In the genomic region with DNA sequence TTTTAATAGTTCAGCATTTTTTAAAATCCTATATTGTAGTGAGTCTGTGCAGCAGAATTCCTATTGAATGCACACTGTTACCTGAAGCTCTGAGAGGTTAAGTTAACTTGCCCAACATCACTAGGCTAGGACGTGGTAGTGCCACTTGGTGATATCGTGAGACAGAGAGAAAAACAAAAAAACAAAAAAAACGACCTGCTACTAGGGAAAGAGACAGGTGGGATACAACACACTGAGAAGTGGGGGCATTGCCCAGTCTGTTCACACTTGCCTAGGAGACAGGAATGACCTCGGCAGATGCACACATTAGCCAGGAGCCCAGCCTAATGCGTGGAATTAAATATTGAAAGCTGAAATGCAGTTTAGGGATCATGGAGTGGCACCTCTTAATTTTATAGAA, we compare ENCODE assay signal across 1 cellular context.
TF ChIP-seq lines count a peak whose summit lies in the region.

No MANE protein-coding gene starts in this region.

TF ChIP-seq in HEK293, 187 proteins besides CTCF, POLR2A, EP300 and RAD21 (continued from another document):
- TF ChIP-seq ZNF768 (tag by site-specific recombination; IDR thresholded peaks at IDR 0.05) (no peak), ZNF548 (tag by site-specific recombination; IDR thresholded peaks at IDR 0.05) (no peak), ZNF114 (tag by site-specific recombination; IDR thresholded peaks at IDR 0.05) (no peak), TRIM28 (IDR thresholded peaks at IDR 0.05; ENCODE audit: borderline replicate concordance, low read length) (0 out of 2 replicates have a peak, but pooled peaks have one; percentile 40), SETDB1 (IDR thresholded peaks at IDR 0.05; ENCODE audit: insufficient read length, low read length) (peak; percentile 34), ZNF10 (tag by site-specific recombination; IDR thresholded peaks at IDR 0.05) (no peak), ZFP69B (tag by site-specific recombination; IDR thresholded peaks at IDR 0.05) (no peak), HOXD13 (CRISPR knock-in tag; IDR thresholded peaks at IDR 0.05; ENCODE audit: borderline replicate concordance) (no peak), KLF9 (tag by site-specific recombination; IDR thresholded peaks at IDR 0.05; ENCODE audit: low read depth) (no peak), ZNF677 (tag by site-specific recombination; IDR thresholded peaks at IDR 0.05) (no peak), ZNF248 (tag by site-specific recombination; IDR thresholded peaks at IDR 0.05) (no peak)
